In genomic region chr3:66449411-66449931, GRCh38 we compare ENCODE assay signal across 9 cellular contexts. TPM values are rescaled to one million over a fixed set of nuclear protein-coding genes. Genes with fewer than 3 reads are reported as not detected.
DNase-seq lines count a peak whose midpoint lies in the region; ATAC-seq, FAIRE-seq and TF ChIP-seq lines count a peak whose summit lies in the region.
"Had no signal": no experiment of that assay in that cellular context is flagged by ENCODE, and none has a peak within 500 bp of the region (broad histone marks: within the 10 kb centered on the region; RNA-seq: fewer than 3 reads in every experiment).

No MANE protein-coding gene starts in this region.

- H3K27me3 ChIP-seq in GM12878 (replicated peaks in 1 of 2; ENCODE audit: control insufficient read depth in 2 of 2, insufficient read depth in 2 of 2, low read length in 1 of 2) = no peaks in the 10 kb centered on the region
- no peaks in the 10 kb centered on the region for H3K27me3 ChIP-seq in neutrophil
- no peaks in the 10 kb centered on the region for H3K27me3 ChIP-seq in neuronal stem cell (ENCODE audit: control insufficient read depth in 3 of 3, insufficient read depth in 3 of 3, low read depth in 1 of 3, low read length in 3 of 3)

- peak overlapping the region; percentile 15; the same call in 1 of the 2 replicates for H2AFZ ChIP-seq in GM12878 (ENCODE audit: control insufficient read depth, low read depth, low read length)
- no peak overlapping the region for H2AFZ ChIP-seq in neuronal stem cell (ENCODE audit: low read length)

- TF ChIP-seq CTCF in GM12878 (IDR thresholded peaks at IDR 0.05 in 2 of 3, conservative IDR thresholded peaks at IDR 0.05 in 1 of 3; ENCODE audit: control insufficient read depth in 2 of 3, extremely low read depth in 1 of 3, insufficient read depth in 1 of 3, low read depth in 3 of 3, low read length in 3 of 3) = no peak
- TF ChIP-seq CTCF in neutrophil (IDR thresholded peaks at IDR 0.05) = no peak

- no peak for TF ChIP-seq RAD21 in GM12878 (IDR thresholded peaks at IDR 0.05; ENCODE audit: insufficient read depth, low read depth, low read length)

- BruUV-seq in GM12878 (replicated peaks; lab: Mats Ljungman, UMichigan) = no TSS peak

- H3K79me2 ChIP-seq in GM12878 (ENCODE audit: control insufficient read depth, insufficient read depth, low read length) = no peaks in the 10 kb centered on the region

- H3K14ac ChIP-seq in neuronal stem cell (ENCODE audit: low read length) = no peak overlapping the region

- H2BK120ac ChIP-seq in neuronal stem cell (ENCODE audit: low read depth, low read length) = no peak overlapping the region

- H3K4me3 ChIP-seq in GM12878 (no peak overlapping the region), neutrophil (ENCODE audit: low read depth in 1 of 2, low read length in 1 of 2) (no peak overlapping the region), neuronal stem cell (ENCODE audit: low read length in 2 of 2) (no peak overlapping the region)

- no peaks in the 10 kb centered on the region for H3K4me1 Mint-ChIP-seq in activated naive CD8-positive, alpha-beta T cell treated with anti-CD3 and anti-CD28 coated beads, Interleukin-2, amount 50 U/mL, for 24 hours

- H3K9ac ChIP-seq in GM12878 (ENCODE audit: control insufficient read depth, insufficient read depth, low read length) (no peak overlapping the region), neuronal stem cell (ENCODE audit: low read depth, low read length, poor library complexity) (no peak overlapping the region)

- in situ Hi-C loops in GM12878 (cut with MboI) = no loop called here

- intact Hi-C loops in GM12878 (cut with micrococcal nuclease; ENCODE audit: unreplicated experiment) = no loop called here

- CTCF ChIA-PET in GM12878 (lab: Yijun Ruan, JAX) = interaction anchor here (0.6 to 1.3 kb wide), 3 partner anchors 9 to 39 kb away, joined by 3 read pairs; no protein-coding TSS in a partner anchor

- no peaks in the 10 kb centered on the region for H4K20me1 ChIP-seq in GM12878 (ENCODE audit: control insufficient read depth, insufficient read depth)

- peak overlapping the region; percentile 55; the same call in 1 of the 2 replicates for H3K4me2 ChIP-seq in GM12878 (ENCODE audit: control insufficient read depth, insufficient read depth)
- no peak overlapping the region for H3K4me2 ChIP-seq in neuronal stem cell (ENCODE audit: insufficient read depth, low read length, poor library complexity, severe bottlenecking)

- no peak for TF ChIP-seq POLR2A in GM12878 (IDR thresholded peaks at IDR 0.05; ENCODE audit: low read depth, low read length)

- H3K4me1 ChIP-seq in GM12878 (ENCODE audit: control insufficient read depth, insufficient read depth, low read length) (peaks cover 9% of the 10 kb centered on the region), neutrophil (ENCODE audit: control insufficient read depth in 1 of 2, insufficient read depth in 1 of 2, low read depth in 1 of 2, low read length in 1 of 2) (peaks cover 53 to 57% of the 10 kb centered on the region in 2 experiments), neuronal stem cell (ENCODE audit: control insufficient read depth in 2 of 2, insufficient read depth in 1 of 2, low read depth in 1 of 2, low read length in 2 of 2) (peaks cover 4 to 27% of the 10 kb centered on the region in 2 donors)

- FAIRE-seq in GM12878 (lab: Jason Lieb, UNC) = no peak

- no peak overlapping the region for H2BK5ac ChIP-seq in neuronal stem cell (ENCODE audit: low read length)

- no peak overlapping the region for H2BK12ac ChIP-seq in neuronal stem cell (ENCODE audit: low read length)

- H3K9me3 Mint-ChIP-seq in activated naive CD8-positive, alpha-beta T cell treated with anti-CD3 and anti-CD28 coated beads, Interleukin-2, amount 50 U/mL, for 24 hours = no peaks in the 10 kb centered on the region
- H3K9me3 Mint-ChIP-seq: T-cell had no signal

- ATAC-seq in GM18498 (IDR thresholded peaks at IDR 0.05; ENCODE audit: unreplicated experiment) (peak; percentile 74), HG02885 (IDR thresholded peaks at IDR 0.05; ENCODE audit: poor library complexity, unreplicated experiment) (peak; percentile 79), GM12878 (peak; percentile 83)
- ATAC-seq in activated naive CD8-positive, alpha-beta T cell treated with anti-CD3 and anti-CD28 coated beads, Interleukin-2, amount 50 U/mL, for 24 hours = no peak
- ATAC-seq: T-cell had no signal

- H3K9me3 ChIP-seq in GM12878 (replicated peaks; ENCODE audit: control insufficient read depth, insufficient read depth, low read length) = no peaks in the 10 kb centered on the region
- no peaks in the 10 kb centered on the region for H3K9me3 ChIP-seq in neutrophil
- no peaks in the 10 kb centered on the region for H3K9me3 ChIP-seq in neuronal stem cell (replicated peaks in 1 of 2; ENCODE audit: control insufficient read depth in 2 of 2, insufficient read depth in 1 of 2, low read depth in 1 of 2, low read length in 2 of 2)

- no peak overlapping the region for H4K8ac ChIP-seq in neuronal stem cell (ENCODE audit: low read depth, low read length)

- 5% methylated on average over 6 of the region's 6 CpGs for WGBS in GM12878 (ENCODE audit: insufficient coverage, insufficient replicate concordance, low lambda C conversion rate, missing lambda C conversion rate)
- no CpG with 5 or more reads among the region's 6 CpGs for WGBS in neuronal stem cell (ENCODE audit: extremely low coverage in 2 of 2, insufficient read length in 2 of 2, insufficient replicate concordance in 1 of 2), 2 donors

- H2BK15ac ChIP-seq in neuronal stem cell (ENCODE audit: low read length) = no peak overlapping the region

- no peak overlapping the region for H3K4ac ChIP-seq in neuronal stem cell (ENCODE audit: low read length)

- H3K27me3 Mint-ChIP-seq in activated naive CD8-positive, alpha-beta T cell treated with anti-CD3 and anti-CD28 coated beads, Interleukin-2, amount 50 U/mL, for 24 hours = no peaks in the 10 kb centered on the region
- H3K27me3 Mint-ChIP-seq: T-cell had no signal

- DNase-seq in GM12878 (ENCODE audit: low read depth, low spot score) (no peak), neuronal stem cell (ENCODE audit: low spot score) (no peak)
- DNase-seq in stimulated activated CD4-positive, alpha-beta T cell treated with anti-CD3 and anti-CD28 coated beads, Interleukin-4, amount 100 ng/mL, for 1 hour = no peak
- no peak for DNase-seq in activated naive CD8-positive, alpha-beta T cell treated with anti-CD3 and anti-CD28 coated beads, Interleukin-2, amount 50 U/mL, for 24 hours
- DNase-seq in activated CD8-positive, alpha-beta memory T cell treated with anti-CD3 and anti-CD28 coated beads, Interleukin-2, amount 50 U/mL, for 48 hours = no peak
- DNase-seq: T-cell had no signal

- peak in 1 of 2 experiments; percentile 16; a peak in 1 of 4 replicates for TF ChIP-seq EP300 in GM12878 (IDR thresholded peaks at IDR 0.05; ENCODE audit: borderline replicate concordance in 1 of 2, control insufficient read depth in 1 of 2, low read depth in 2 of 2, low read length in 2 of 2)

- RAD21 ChIA-PET in GM12878 (lab: Charles Lee; ENCODE audit: unreplicated experiment) = interaction anchor here (0.7 kb wide), 1 partner anchor 20 kb away, joined by 4 read pairs; no protein-coding TSS in a partner anchor

- H3K36me3 Mint-ChIP-seq in activated naive CD8-positive, alpha-beta T cell treated with anti-CD3 and anti-CD28 coated beads, Interleukin-2, amount 50 U/mL, for 24 hours (ENCODE audit: low read depth) = peaks cover 4% of the 10 kb centered on the region

- no peak overlapping the region for H4K91ac ChIP-seq in neuronal stem cell (ENCODE audit: low read depth, low read length, poor library complexity)

- POLR2A ChIA-PET in GM12878 (lab: Charles Lee) = interaction anchor here (0.5 to 0.6 kb wide), 2 partner anchors 21 to 130 kb away, joined by 4 to 6 read pairs; no protein-coding TSS in a partner anchor

- H3K18ac ChIP-seq in neuronal stem cell (ENCODE audit: low read length) = no peak overlapping the region

- H3K27ac ChIP-seq in GM12878 (ENCODE audit: control insufficient read depth, insufficient read depth) = no peak overlapping the region
- H3K27ac ChIP-seq in neutrophil = peak overlapping the region; percentile 78
- no peak overlapping the region for H3K27ac ChIP-seq in neuronal stem cell (replicated peaks; ENCODE audit: low read length)

- SMC1A ChIA-PET in GM12878 (lab: Charles Lee; ENCODE audit: uncharacterized antibody, unreplicated experiment) = interaction anchor here (0.9 to 3.0 kb wide), 5 partner anchors 10 to 147 kb away, joined by 3 to 11 read pairs (median 7); no protein-coding TSS in a partner anchor

- H3K4me3 Mint-ChIP-seq in activated naive CD8-positive, alpha-beta T cell treated with anti-CD3 and anti-CD28 coated beads, Interleukin-2, amount 50 U/mL, for 24 hours = no peak overlapping the region
- H3K4me3 Mint-ChIP-seq: T-cell had no signal

- H3K36me3 ChIP-seq in GM12878 (ENCODE audit: control insufficient read depth in 2 of 2, insufficient read depth in 2 of 2, low read length in 1 of 2) = no peaks in the 10 kb centered on the region
- no peaks in the 10 kb centered on the region for H3K36me3 ChIP-seq in neutrophil
- peaks cover 44 to 93% of the 10 kb centered on the region in 2 donors for H3K36me3 ChIP-seq in neuronal stem cell (replicated peaks in 1 of 2; ENCODE audit: control insufficient read depth in 2 of 2, insufficient read depth in 2 of 2, low read length in 2 of 2)

- no peak overlapping the region for H3K27ac Mint-ChIP-seq in activated naive CD8-positive, alpha-beta T cell treated with anti-CD3 and anti-CD28 coated beads, Interleukin-2, amount 50 U/mL, for 24 hours
- H3K27ac Mint-ChIP-seq: T-cell had no signal

- H3K79me1 ChIP-seq in neuronal stem cell (ENCODE audit: low read depth, low read length) = peaks cover 5% of the 10 kb centered on the region

- H3K23ac ChIP-seq in neuronal stem cell (ENCODE audit: low read depth, low read length, poor library complexity) = no peak overlapping the region

- no peak overlapping the region for H2AK5ac ChIP-seq in neuronal stem cell (ENCODE audit: low read depth, low read length)

RNA-seq across cellular contexts. Expression of gene LRIG1, which starts 51.4 kb away (rescaled TPM):
- total RNA-seq in GM12878 (2013; cell fraction: nucleolus; rRNA removed) = 4.9 and 5.9 TPM in 2 replicates
- 10.5 and 11.8 TPM in 2 replicates for total RNA-seq in GM12878 (2014; rRNA removed)
- 5.8 and 6.5 TPM in 2 replicates for total RNA-seq in GM12878 (2014; rRNA removed; fragmentation: Illumina TruSeq; extraction: Trizol)
- total RNA-seq in GM12878 (2021) = 11.2 and 12.5 TPM in 2 replicates
- polyA plus RNA-seq in GM12878 (2011; ENCODE audit: low read depth) = 12.4 TPM
- polyA plus RNA-seq in GM12878 (2011; rRNA removed) = 12.3 and 16.4 TPM in 2 replicates
- 17.1 and 18.0 TPM in 2 replicates for polyA plus RNA-seq in GM12878 (2011; cell fraction: cytosol; rRNA removed)
- 52.5 and 61.5 TPM in 2 replicates for polyA plus RNA-seq in GM12878 (2011; cell fraction: nucleus; rRNA removed)
- polyA plus RNA-seq in GM12878 (2012) = 8.3 and 10.2 TPM in 2 replicates
- polyA plus RNA-seq in GM12878 (2014; fragmentation: Illumina TruSeq; extraction: Trizol) = 11.4 and 15.6 TPM in 2 replicates
- polyA plus RNA-seq in GM12878 (2014; fragmentation: Nextera tagmentation; extraction: Ambion mirVana) = 1 to 10 TPM in 1 of 2 experiments, under 1 TPM in 1; 0.84 to 2.5 TPM
- polyA plus RNA-seq in GM12878 (2014; rRNA removed) = 7.2 and 9.7 TPM in 2 replicates
- polyA plus RNA-seq in GM12878 (2016; fragmentation: Nextera tagmentation; extraction: Ambion mirVana) = 1 to 10 TPM; 4.5 to 5.2 TPM
- 44.8 and 51.0 TPM in 2 replicates for polyA minus RNA-seq in GM12878 (2011; rRNA and poly(A)+ RNA removed)
- 13.2 and 15.9 TPM in 2 replicates for polyA minus RNA-seq in GM12878 (2011; cell fraction: cytosol; rRNA and poly(A)+ RNA removed)
- 33.5 and 46.4 TPM in 2 replicates for polyA minus RNA-seq in GM12878 (2011; cell fraction: nucleus; rRNA and poly(A)+ RNA removed)
- polyA plus RNA-seq in neuronal stem cell (2013, experiment 1 of 2) = 183 TPM
- polyA plus RNA-seq in neuronal stem cell (2013, experiment 2 of 2) = 174 TPM
